Comparison of ENCODE assay signal across 19 cellular contexts in the genomic region with DNA sequence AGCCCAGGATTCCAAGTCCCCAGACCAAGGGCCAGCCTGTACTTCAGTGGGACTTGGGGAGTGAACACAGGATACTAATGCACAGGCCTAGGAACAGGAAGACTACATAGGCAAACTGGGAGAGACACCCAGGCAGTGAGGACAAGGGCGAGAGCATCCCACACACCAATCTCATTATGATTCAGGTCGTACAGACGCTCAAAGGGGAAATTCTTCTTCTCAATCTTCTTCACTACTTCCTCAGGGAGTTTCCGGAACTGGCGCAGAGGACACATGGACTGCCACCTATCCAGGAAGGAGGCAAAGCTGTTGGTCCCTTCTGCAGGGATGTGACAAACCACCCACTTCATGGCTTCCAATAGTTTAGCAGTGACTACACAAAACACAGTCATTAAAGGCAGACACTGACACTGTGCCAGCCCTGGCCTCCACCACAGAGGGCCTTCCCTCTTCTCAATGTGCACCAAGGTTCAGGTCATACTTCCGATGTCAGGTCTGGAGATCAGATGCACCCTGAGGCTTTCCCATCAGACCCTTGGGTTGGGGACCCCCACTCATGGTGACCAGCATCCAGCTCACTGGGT.
"Had no signal": no experiment of that assay in that cellular context is flagged by ENCODE, and none has a peak within 500 bp of the region (broad histone marks: within the 10 kb centered on the region; RNA-seq: fewer than 3 reads in every experiment).

No MANE protein-coding gene starts in this region.

- H3K9me3 ChIP-seq: heart right ventricle, pancreas, SJSA1, upper lobe of left lung had no signal

- H3K9me3 Mint-ChIP-seq: brain; dendritic cell treated with granulocyte-macrophage colony-stimulating factor and Interleukin-4, amounts not matched to agents 40 ng/mL and 50 ng/mL, for 4 days; nephron progenitor cell had no signal

- H3K27ac ChIP-seq: heart right ventricle, pancreas, SJSA1, skin epidermis, upper lobe of left lung had no signal

- DNase-seq: activated CD4-positive, alpha-beta T cell treated with anti-CD3 and anti-CD28 coated beads for 1 hour; activated gamma-delta T cell treated with Interleukin-2 at 50 U/mL for 16 hours; anterior cingulate cortex; effector CD4-positive, alpha-beta T cell; heart right ventricle; islet precursor cell; left colon; mesenchymal stem cell; nephron progenitor cell; right cardiac atrium; stimulated activated CD4-positive, alpha-beta T cell treated with anti-CD3 and anti-CD28 coated beads, Interleukin-1b, Interleukin-23, amount 100 ng/mL, for 48 hours; T-helper 1 cell; T-helper 9 cell; upper lobe of left lung had no signal

- H3K4me1 ChIP-seq: heart right ventricle, pancreas, SJSA1, upper lobe of left lung had no signal

- H3K27me3 Mint-ChIP-seq: brain; dendritic cell treated with granulocyte-macrophage colony-stimulating factor and Interleukin-4, amounts not matched to agents 40 ng/mL and 50 ng/mL, for 4 days had no signal

- H3K4me3 Mint-ChIP-seq: brain; dendritic cell treated with granulocyte-macrophage colony-stimulating factor and Interleukin-4, amounts not matched to agents 40 ng/mL and 50 ng/mL, for 4 days; nephron progenitor cell had no signal

- ATAC-seq: left colon, pancreas, right cardiac atrium had no signal

- H3K27me3 ChIP-seq: heart right ventricle, pancreas, SJSA1, upper lobe of left lung had no signal

- H3K27ac Mint-ChIP-seq: brain; dendritic cell treated with granulocyte-macrophage colony-stimulating factor and Interleukin-4, amounts not matched to agents 40 ng/mL and 50 ng/mL, for 4 days; nephron progenitor cell had no signal

- H3K4me1 Mint-ChIP-seq: brain, nephron progenitor cell had no signal

- H3K4me3 ChIP-seq: heart right ventricle, pancreas, SJSA1, skin epidermis, upper lobe of left lung had no signal
